ENCODE assay signal across 1 cellular context in genomic region chr13:79480954-79481684, GRCh38.
TF ChIP-seq lines count a peak whose summit lies in the region.

TSS of gene NDFIP2 (plus strand) at chr13:79481155. CDS start at chr13:79481204, 49 bp downstream.

TF ChIP-seq in HepG2, 621 proteins besides CTCF, POLR2A, EP300 and RAD21 (continued from another document and continues in another):
- TF ChIP-seq ZBTB49 (CRISPR knock-in tag; IDR thresholded peaks at IDR 0.05; ENCODE audit: borderline replicate concordance): no peak
- TF ChIP-seq GRHL1 (CRISPR knock-in tag; conservative IDR thresholded peaks at IDR 0.05): no peak
- no peak; the same call in 1 of the 2 replicates for TF ChIP-seq ZNF180 (CRISPR knock-in tag; IDR thresholded peaks at IDR 0.05; ENCODE audit: borderline replicate concordance, low read depth)
- no peak for TF ChIP-seq EZH2 (conservative IDR thresholded peaks at IDR 0.05; ENCODE audit: low read depth, low read length)
- no peak for TF ChIP-seq TRAFD1 (CRISPR knock-in tag; IDR thresholded peaks at IDR 0.05; ENCODE audit: borderline replicate concordance)
- no peak for TF ChIP-seq ZNF230 (CRISPR knock-in tag; IDR thresholded peaks at IDR 0.05)
- TF ChIP-seq ZNF775 (CRISPR knock-in tag; IDR thresholded peaks at IDR 0.05; ENCODE audit: borderline replicate concordance): no peak
- no peak for TF ChIP-seq ZNF282 (IDR thresholded peaks at IDR 0.05; ENCODE audit: partially characterized antibody)
- TF ChIP-seq KAT8 (CRISPR knock-in tag; IDR thresholded peaks at IDR 0.05): peak; percentile 92
- TF ChIP-seq MNT (IDR thresholded peaks at IDR 0.05): no peak
- TF ChIP-seq SYNCRIP (IDR thresholded peaks at IDR 0.05; ENCODE audit: insufficient read depth, low read depth, low read length): no peak
- TF ChIP-seq ZNF225 (CRISPR knock-in tag; IDR thresholded peaks at IDR 0.05): peak; percentile 52; the same call in 1 of the 2 replicates
- TF ChIP-seq ZNF503 (CRISPR knock-in tag; IDR thresholded peaks at IDR 0.05): 0 out of 2 replicates have a peak, but pooled peaks have one; percentile 40
- no peak for TF ChIP-seq MAFG (CRISPR knock-in tag; IDR thresholded peaks at IDR 0.05)
- TF ChIP-seq ELF1 (CRISPR knock-in tag; IDR thresholded peaks at IDR 0.05): peak; percentile 79
- TF ChIP-seq IRF2 (CRISPR knock-in tag; IDR thresholded peaks at IDR 0.05): peak; percentile 55; the same call in 1 of the 2 replicates
- 0 out of 2 replicates have a peak, but pooled peaks have one; percentile 34 for TF ChIP-seq DNMT1 (CRISPR knock-in tag; IDR thresholded peaks at IDR 0.05)
- peak; percentile 88 for TF ChIP-seq ZFP90 (CRISPR knock-in tag; IDR thresholded peaks at IDR 0.05; ENCODE audit: borderline replicate concordance)
- TF ChIP-seq DZIP1 (CRISPR knock-in tag; IDR thresholded peaks at IDR 0.05): no peak
- TF ChIP-seq ZNF770 (CRISPR knock-in tag; IDR thresholded peaks at IDR 0.05): peak; percentile 94
- peak; percentile 60; the same call in 1 of the 2 replicates for TF ChIP-seq SNAPC2 (CRISPR knock-in tag; IDR thresholded peaks at IDR 0.05)
- TF ChIP-seq ZBTB21 (CRISPR knock-in tag; IDR thresholded peaks at IDR 0.05): no peak
- TF ChIP-seq ELK4 (CRISPR knock-in tag; IDR thresholded peaks at IDR 0.05; ENCODE audit: borderline replicate concordance): no peak
- TF ChIP-seq GLI4 (CRISPR knock-in tag; IDR thresholded peaks at IDR 0.05; ENCODE audit: borderline replicate concordance): no peak
- no peak for TF ChIP-seq MTF2 (CRISPR knock-in tag; IDR thresholded peaks at IDR 0.05; ENCODE audit: borderline replicate concordance)
- no peak for TF ChIP-seq PPARG (CRISPR knock-in tag; conservative IDR thresholded peaks at IDR 0.05)
- TF ChIP-seq ZNF446 (CRISPR knock-in tag; IDR thresholded peaks at IDR 0.05): 0 out of 2 replicates have a peak, but pooled peaks have one; percentile 70
- TF ChIP-seq ZNF75D (CRISPR knock-in tag; IDR thresholded peaks at IDR 0.05; ENCODE audit: borderline replicate concordance): no peak
- no peak for TF ChIP-seq ZBTB46 (CRISPR knock-in tag; IDR thresholded peaks at IDR 0.05; ENCODE audit: borderline replicate concordance)
- TF ChIP-seq SRF (IDR thresholded peaks at IDR 0.05; ENCODE audit: low read depth, low read length): no peak
- TF ChIP-seq NR2F2 (IDR thresholded peaks at IDR 0.05; ENCODE audit: borderline replicate concordance, low read depth): 0 out of 2 replicates have a peak, but pooled peaks have one; percentile 18
- 0 out of 2 replicates have a peak, but pooled peaks have one; percentile 7 for TF ChIP-seq ZNF558 (CRISPR knock-in tag; IDR thresholded peaks at IDR 0.05; ENCODE audit: borderline replicate concordance)
- no peak for TF ChIP-seq ZNF431 (CRISPR knock-in tag; IDR thresholded peaks at IDR 0.05; ENCODE audit: borderline replicate concordance, low read depth)
- no peak for TF ChIP-seq ZNF496 (CRISPR knock-in tag; IDR thresholded peaks at IDR 0.05; ENCODE audit: insufficient replicate concordance)
- TF ChIP-seq SCMH1 (CRISPR knock-in tag; IDR thresholded peaks at IDR 0.05; ENCODE audit: borderline replicate concordance): no peak
- peak; percentile 62; the same call in 1 of the 2 replicates for TF ChIP-seq ZSCAN5A (CRISPR knock-in tag; IDR thresholded peaks at IDR 0.05; ENCODE audit: borderline replicate concordance)
- TF ChIP-seq MZF1 (CRISPR knock-in tag; IDR thresholded peaks at IDR 0.05; ENCODE audit: borderline replicate concordance): no peak
- TF ChIP-seq CERS6 (CRISPR knock-in tag; IDR thresholded peaks at IDR 0.05): no peak
- peak; percentile 56 for TF ChIP-seq SP2 (CRISPR knock-in tag; IDR thresholded peaks at IDR 0.05)
